Comparison of ENCODE assay signal across 14 cellular contexts in the genomic region with DNA sequence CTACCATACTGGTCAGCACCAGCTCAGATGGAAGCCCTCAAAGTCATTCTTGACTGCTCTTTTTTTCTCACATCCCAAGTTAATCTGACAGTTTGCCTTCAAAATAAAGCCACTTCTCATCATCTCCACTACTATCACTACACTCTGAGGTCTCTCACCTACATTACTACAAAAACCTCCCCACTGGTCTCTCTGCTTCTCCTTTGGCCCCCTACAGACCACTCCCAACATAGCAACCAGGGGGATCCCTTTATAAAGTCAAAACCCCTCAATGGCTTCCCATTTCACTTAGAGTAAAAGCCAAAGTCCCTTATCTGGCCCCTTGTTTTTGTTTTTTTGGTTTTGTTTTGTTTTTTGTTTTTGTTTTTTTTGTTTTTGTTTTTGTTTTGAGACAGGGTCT. TPM values are rescaled to one million over a fixed set of nuclear protein-coding genes. Genes with fewer than 3 reads are reported as not detected.
DNase-seq lines count a peak whose midpoint lies in the region; ATAC-seq and TF ChIP-seq lines count a peak whose summit lies in the region.
"Had no signal": no experiment of that assay in that cellular context is flagged by ENCODE, and none has a peak within 500 bp of the region (broad histone marks: within the 10 kb centered on the region; RNA-seq: fewer than 3 reads in every experiment).

No MANE protein-coding gene starts in this region.

- intact Hi-C loops in Calu3 (cut with micrococcal nuclease; ENCODE audit: unreplicated experiment) = no loop called here

- H3K36me3 Mint-ChIP-seq in Calu3 (ENCODE audit: insufficient read depth, unreplicated experiment) (peaks cover 20% of the 10 kb centered on the region), endothelial cell (ENCODE audit: low read depth, unreplicated experiment) (peaks cover 30% of the 10 kb centered on the region), T-helper 17 cell (ENCODE audit: low read depth) (no peaks in the 10 kb centered on the region)

- TF ChIP-seq CTCF in Calu3 (IDR thresholded peaks at IDR 0.05; ENCODE audit: unreplicated experiment) (peak; percentile 36), endothelial cell (IDR thresholded peaks at IDR 0.05; ENCODE audit: unreplicated experiment) (peak; percentile 66)

- no peak overlapping the region for H3K4me3 Mint-ChIP-seq in Calu3 (ENCODE audit: low read depth, unreplicated experiment)
- peak overlapping the region; percentile 28 for H3K4me3 Mint-ChIP-seq in endothelial cell (ENCODE audit: unreplicated experiment)
- H3K4me3 Mint-ChIP-seq in T-helper 17 cell = no peak overlapping the region

- peaks cover 12% of the 10 kb centered on the region for H3K4me1 Mint-ChIP-seq in Calu3 (ENCODE audit: low read depth, unreplicated experiment)
- peaks cover 58% of the 10 kb centered on the region for H3K4me1 Mint-ChIP-seq in endothelial cell (ENCODE audit: unreplicated experiment)
- H3K4me1 Mint-ChIP-seq in T-helper 17 cell = peaks cover 15% of the 10 kb centered on the region

- H3K27ac Mint-ChIP-seq in Calu3 (ENCODE audit: unreplicated experiment) (no peak overlapping the region), endothelial cell (ENCODE audit: unreplicated experiment) (peak overlapping the region; percentile 13), T-helper 17 cell (no peak overlapping the region)

- no peaks in the 10 kb centered on the region for H3K9me3 ChIP-seq in T-helper 17 cell (ENCODE audit: control insufficient read depth, low read length, poor library complexity, severe bottlenecking)
- H3K9me3 ChIP-seq: thyroid gland had no signal

- H3K9me3 Mint-ChIP-seq in Calu3 (ENCODE audit: low read depth, unreplicated experiment) (no peaks in the 10 kb centered on the region), endothelial cell (ENCODE audit: unreplicated experiment) (no peaks in the 10 kb centered on the region)

- DNase-seq in 8988T (peak; percentile 60), Calu3 (no peak), NAMALWA (ENCODE audit: low spot score) (peak; percentile 77), endothelial cell (ENCODE audit: low spot score) (peak; percentile 53), occipital lobe (lab: John Stamatoyannopoulos, UW) (no peak), T-helper 17 cell (no peak)
- DNase-seq: activated CD4-positive, CD25-positive, alpha-beta regulatory T cell treated with anti-CD3 and anti-CD28 coated beads, Interleukin-2, amount 50 U/mL, for 72 hours; COR-L47; cortex of kidney; left ventricle myocardium superior; NCI-H2107; thyroid gland had no signal

- CTCF ChIA-PET in Calu3 (lab: Charles Lee) = no interaction called here

- H3K27me3 Mint-ChIP-seq in Calu3 (ENCODE audit: unreplicated experiment) (no peaks in the 10 kb centered on the region), endothelial cell (ENCODE audit: unreplicated experiment) (peaks cover 13% of the 10 kb centered on the region), T-helper 17 cell (no peaks in the 10 kb centered on the region)

- no TSS peak for BruUV-seq in Calu3 (replicated peaks; lab: Mats Ljungman, UMichigan)

- no peak for ATAC-seq in GM19455 (IDR thresholded peaks at IDR 0.05; ENCODE audit: unreplicated experiment)
- ATAC-seq in HG02852 (IDR thresholded peaks at IDR 0.05; ENCODE audit: unreplicated experiment) = no peak
- no peak for ATAC-seq in T-helper 17 cell
- ATAC-seq: left ventricle myocardium superior had no signal

RNA-seq across cellular contexts. Expression of a gene that starts 4.6 kb away (rescaled TPM):
- total RNA-seq in Calu3 (2022) (17.5 and 22.8 TPM in 2 replicates), endothelial cell (ENCODE audit: unreplicated experiment) (239 TPM), occipital lobe (3.3 TPM), T-helper 17 cell (1 to 10 TPM; 1.3 to 3.2 TPM)

RNA-seq across cellular contexts. Expression of a gene that starts 26.2 kb away (rescaled TPM):
- total RNA-seq in Calu3 (2022) (41.4 and 41.8 TPM in 2 replicates), endothelial cell (ENCODE audit: unreplicated experiment) (63.3 TPM), occipital lobe (3.0 TPM), T-helper 17 cell (10 to 100 TPM; 77.6 to 82.2 TPM)

RNA-seq across cellular contexts. Expression of a gene that starts 40.6 kb away (rescaled TPM):
- 12.5 and 12.6 TPM in 2 replicates for total RNA-seq in Calu3 (2022)
- 17.4 TPM for total RNA-seq in endothelial cell (ENCODE audit: unreplicated experiment)
- total RNA-seq in occipital lobe = 8.4 TPM
- 10 to 100 TPM; 17.2 to 17.8 TPM for total RNA-seq in T-helper 17 cell

RNA-seq across cellular contexts. Expression of a gene that starts 40.8 kb away (rescaled TPM):
- total RNA-seq in Calu3 (2022) (96.3 and 102 TPM in 2 replicates), endothelial cell (ENCODE audit: unreplicated experiment) (84.9 TPM), occipital lobe (46.5 TPM), T-helper 17 cell (10 to 100 TPM; 67.7 to 79.2 TPM)

RNA-seq across cellular contexts. Expression of a gene that starts 58.6 kb away (rescaled TPM):
- 176 and 219 TPM in 2 replicates for total RNA-seq in Calu3 (2022)
- 149 TPM for total RNA-seq in endothelial cell (ENCODE audit: unreplicated experiment)
- total RNA-seq in occipital lobe = 18.4 TPM
- total RNA-seq in T-helper 17 cell = 100 to 1,000 TPM; 256 to 327 TPM

Comparison
In these comparisons a context has a peak if more than half of its experiments do, and no peak if none do; other contexts are left out.
1. DNase-seq: peak in 8988T (single experiment), NAMALWA (single experiment) and endothelial cell (single experiment); none in Calu3 (single experiment), occipital lobe (single experiment) and T-helper 17 cell (0 of 3).
2. RNA of a gene that starts 4.6 kb away (total RNA-seq): 239 TPM in endothelial cell (single experiment); 17.5 to 22.8 TPM in Calu3, 3.3 TPM in occipital lobe (single experiment) and 1.3 to 3.2 TPM in T-helper 17 cell; every median in the first group is over 10 times any median in the second.
3. RNA of a gene that starts 26.2 kb away (total RNA-seq): 77.6 to 82.2 TPM in T-helper 17 cell, 63.3 TPM in endothelial cell (single experiment) and 41.4 to 41.8 TPM in Calu3; 3.0 TPM in occipital lobe (single experiment); every median in the first group is over 10 times any median in the second.